Comparison of ENCODE assay signal across 8 cellular contexts in genomic region chr17:40317345-40317873, GRCh38.
DNase-seq lines count a peak whose midpoint lies in the region; ATAC-seq and TF ChIP-seq lines count a peak whose summit lies in the region.

No MANE protein-coding gene starts in this region.

- H3K9ac ChIP-seq in DND-41 (ENCODE audit: low read depth, low read length), result peak overlapping the region; percentile 74; the same call in 1 of the 2 replicates
- H3K9ac ChIP-seq in mucosa of stomach (ENCODE audit: low read length), result peak overlapping the region; percentile 70

- H3K27me3 ChIP-seq in DND-41 (ENCODE audit: insufficient read depth, low read length, poor library complexity), result no peaks in the 10 kb centered on the region
- H3K27me3 ChIP-seq in mucosa of stomach (ENCODE audit: control insufficient read depth, insufficient read depth, low read length), result no peaks in the 10 kb centered on the region

- TF ChIP-seq RAD21 in Ishikawa (IDR thresholded peaks at IDR 0.05; ENCODE audit: low read depth), result peak; percentile 37; the same call in 1 of the 2 replicates

- peak overlapping the region; percentile 80 for H3K4me2 ChIP-seq in DND-41 (ENCODE audit: insufficient read depth, low read length)

- DNase-seq in DND-41 (peak; percentile 65), epidermal melanocyte (ENCODE audit: insufficient read length, low spot score) (peak; percentile 76)

- TF ChIP-seq EP300 in Ishikawa (IDR thresholded peaks at IDR 0.05; ENCODE audit: borderline replicate concordance), result no peak

- peak; percentile 56 for TF ChIP-seq CTCF in DND-41 (IDR thresholded peaks at IDR 0.05; ENCODE audit: borderline replicate concordance, extremely low read depth, low read length, poor library complexity, severe bottlenecking)
- TF ChIP-seq CTCF in WI38 (IDR thresholded peaks at IDR 0.05; ENCODE audit: low read depth, low read length), result peak; percentile 47

- H3K9me3 ChIP-seq in DND-41 (ENCODE audit: insufficient read depth, low read length, severe bottlenecking) (no peaks in the 10 kb centered on the region), mucosa of stomach (ENCODE audit: control insufficient read depth, low read length) (no peaks in the 10 kb centered on the region)

- ATAC-seq in DND-41 (ENCODE audit: insufficient read depth, low read depth) (no peak), HG03159 (IDR thresholded peaks at IDR 0.05; ENCODE audit: unreplicated experiment) (no peak), GM18511 (IDR thresholded peaks at IDR 0.05; ENCODE audit: unreplicated experiment) (no peak), GM18909 (IDR thresholded peaks at IDR 0.05; ENCODE audit: poor library complexity, unreplicated experiment) (no peak)

- H2AFZ ChIP-seq in DND-41 (ENCODE audit: low read depth, low read length), result peak overlapping the region; percentile 75

- H3K27ac ChIP-seq in DND-41 (ENCODE audit: low read length), result peak overlapping the region; percentile 64

- H3K79me2 ChIP-seq in DND-41 (ENCODE audit: insufficient read depth, low read length), result peaks cover 7% of the 10 kb centered on the region

- peak overlapping the region in 1 of 2 experiments; percentile 72; a peak in 3 of 4 replicates for H3K4me3 ChIP-seq in DND-41 (ENCODE audit: low read depth in 1 of 2, low read length in 2 of 2)
- peak overlapping the region; percentile 99 for H3K4me3 ChIP-seq in WI38 (ENCODE audit: low read depth, low read length)
- peak overlapping the region; percentile 47 for H3K4me3 ChIP-seq in mucosa of stomach (ENCODE audit: low read length)

- peaks cover 30% of the 10 kb centered on the region; the same call in 1 of the 2 replicates for H4K20me1 ChIP-seq in DND-41 (ENCODE audit: insufficient read depth, low read length)

- H3K36me3 ChIP-seq in DND-41 (ENCODE audit: insufficient read depth, low read length), result no peaks in the 10 kb centered on the region
- no peaks in the 10 kb centered on the region for H3K36me3 ChIP-seq in mucosa of stomach (ENCODE audit: control insufficient read depth, insufficient read depth, low read length)

- H3K4me1 ChIP-seq in DND-41 (ENCODE audit: insufficient read depth, low read length), result peaks cover 52% of the 10 kb centered on the region
- H3K4me1 ChIP-seq in mucosa of stomach (ENCODE audit: control insufficient read depth, insufficient read depth, low read length), result peaks cover 72% of the 10 kb centered on the region

TF ChIP-seq in Ishikawa, 13 proteins besides CTCF, POLR2A, EP300 and RAD21:
- TF ChIP-seq NFIC (IDR thresholded peaks at IDR 0.05) (no peak), ZBTB7A (IDR thresholded peaks at IDR 0.05; ENCODE audit: low read depth) (no peak), CEBPB (IDR thresholded peaks at IDR 0.05) (no peak), TCF12 (IDR thresholded peaks at IDR 0.05; ENCODE audit: low read depth) (no peak), MAX (IDR thresholded peaks at IDR 0.05) (no peak), YY1 (IDR thresholded peaks at IDR 0.05; ENCODE audit: low read depth) (no peak), CREB1 (IDR thresholded peaks at IDR 0.05; ENCODE audit: low read depth) (no peak), TEAD4 (IDR thresholded peaks at IDR 0.05) (no peak), TAF1 (IDR thresholded peaks at IDR 0.05; ENCODE audit: low read depth) (no peak)
- TF ChIP-seq, protein P1, sequence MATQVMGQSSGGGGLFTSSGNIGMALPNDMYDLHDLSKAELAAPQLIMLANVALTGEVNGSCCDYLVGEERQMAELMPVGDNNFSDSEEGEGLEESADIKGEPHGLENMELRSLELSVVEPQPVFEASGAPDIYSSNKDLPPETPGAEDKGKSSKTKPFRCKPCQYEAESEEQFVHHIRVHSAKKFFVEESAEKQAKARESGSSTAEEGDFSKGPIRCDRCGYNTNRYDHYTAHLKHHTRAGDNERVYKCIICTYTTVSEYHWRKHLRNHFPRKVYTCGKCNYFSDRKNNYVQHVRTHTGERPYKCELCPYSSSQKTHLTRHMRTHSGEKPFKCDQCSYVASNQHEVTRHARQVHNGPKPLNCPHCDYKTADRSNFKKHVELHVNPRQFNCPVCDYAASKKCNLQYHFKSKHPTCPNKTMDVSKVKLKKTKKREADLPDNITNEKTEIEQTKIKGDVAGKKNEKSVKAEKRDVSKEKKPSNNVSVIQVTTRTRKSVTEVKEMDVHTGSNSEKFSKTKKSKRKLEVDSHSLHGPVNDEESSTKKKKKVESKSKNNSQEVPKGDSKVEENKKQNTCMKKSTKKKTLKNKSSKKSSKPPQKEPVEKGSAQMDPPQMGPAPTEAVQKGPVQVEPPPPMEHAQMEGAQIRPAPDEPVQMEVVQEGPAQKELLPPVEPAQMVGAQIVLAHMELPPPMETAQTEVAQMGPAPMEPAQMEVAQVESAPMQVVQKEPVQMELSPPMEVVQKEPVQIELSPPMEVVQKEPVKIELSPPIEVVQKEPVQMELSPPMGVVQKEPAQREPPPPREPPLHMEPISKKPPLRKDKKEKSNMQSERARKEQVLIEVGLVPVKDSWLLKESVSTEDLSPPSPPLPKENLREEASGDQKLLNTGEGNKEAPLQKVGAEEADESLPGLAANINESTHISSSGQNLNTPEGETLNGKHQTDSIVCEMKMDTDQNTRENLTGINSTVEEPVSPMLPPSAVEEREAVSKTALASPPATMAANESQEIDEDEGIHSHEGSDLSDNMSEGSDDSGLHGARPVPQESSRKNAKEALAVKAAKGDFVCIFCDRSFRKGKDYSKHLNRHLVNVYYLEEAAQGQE (IDR thresholded peaks at IDR 0.05; ENCODE audit: low read depth), result no peak
